In genomic region chr16:54437921-54438320, GRCh38 we compare ENCODE assay signal across 18 cellular contexts.
"Had no signal": no experiment of that assay in that cellular context is flagged by ENCODE, and none has a peak within 500 bp of the region (broad histone marks: within the 10 kb centered on the region; RNA-seq: fewer than 3 reads in every experiment).

No MANE protein-coding gene starts in this region.

- ATAC-seq: foreskin keratinocyte, left colon, left ventricle myocardium superior, psoas muscle, sciatic nerve had no signal

- H3K9me3 ChIP-seq: neutrophil, psoas muscle had no signal

- FAIRE-seq: colon had no signal

- H3K36me3 ChIP-seq: neutrophil, spleen, stomach had no signal

- H3K4me1 ChIP-seq: foreskin keratinocyte, psoas muscle, spleen, stomach had no signal

- H3K27ac ChIP-seq: foreskin keratinocyte, neutrophil, psoas muscle, spleen, stomach had no signal

- H3K4me3 ChIP-seq: lung, psoas muscle, spleen, stomach had no signal

- DNase-seq: foreskin keratinocyte; left colon; left ventricle myocardium superior; mesendoderm; naive B cell; psoas muscle; retina; spleen; stimulated activated CD4-positive, alpha-beta T cell treated with anti-CD3 and anti-CD28 coated beads, Interleukin-2, amount 100 ng/mL, for 24 hours; stimulated activated CD4-positive, alpha-beta T cell treated with anti-CD3 and anti-CD28 coated beads, Interleukin-4, amount 100 ng/mL, for 4 hours; stimulated activated naive CD4-positive, alpha-beta T cell; stomach; substantia nigra; trophoblast cell had no signal
